7 cellular contexts compared by ENCODE assay signal in genomic region chr17:82287849-82288601, GRCh38. TPM values are rescaled to one million over a fixed set of nuclear protein-coding genes. Genes with fewer than 3 reads are reported as not detected.
DNase-seq lines count a peak whose midpoint lies in the region; ATAC-seq and TF ChIP-seq lines count a peak whose summit lies in the region.

No MANE protein-coding gene starts in this region.

- in situ Hi-C loops in IMR-90 (cut with MboI; ENCODE audit: low sequenced_read_pairs) = no loop called here

- H4K91ac ChIP-seq in IMR-90 (ENCODE audit: insufficient read depth, low read depth, low read length) = peak overlapping the region; percentile 79

- no peaks in the 10 kb centered on the region for H3K36me3 ChIP-seq in IMR-90 (ENCODE audit: control insufficient read depth, insufficient read depth, low read length)
- H3K36me3 ChIP-seq in RWPE2 (ENCODE audit: low read depth) = no peaks in the 10 kb centered on the region
- no peaks in the 10 kb centered on the region for H3K36me3 ChIP-seq in thyroid gland

- peak overlapping the region; percentile 12 for H4K5ac ChIP-seq in IMR-90 (ENCODE audit: low read depth, low read length)

- H3K14ac ChIP-seq in IMR-90 (replicated peaks; ENCODE audit: low read depth, low read length) = peak overlapping the region; percentile 98

- peak overlapping the region; percentile 43 for H3K18ac ChIP-seq in IMR-90 (ENCODE audit: low read depth, low read length)

- peak overlapping the region; percentile 13 for H3K4me2 ChIP-seq in IMR-90 (ENCODE audit: low read depth, low read length)

- H3K9me1 ChIP-seq in IMR-90 (ENCODE audit: insufficient read depth, low read length) = peaks cover 21% of the 10 kb centered on the region

- H3K79me1 ChIP-seq in IMR-90 (ENCODE audit: low read depth in 1 of 2, low read length in 2 of 2) = peaks cover 0 to 27% of the 10 kb centered on the region in 2 experiments; a peak in 2 of 4 replicates

- H2BK20ac ChIP-seq in IMR-90 (ENCODE audit: low read depth, low read length) = peak overlapping the region; percentile 90

- no peak; the same call in 1 of the 2 replicates for TF ChIP-seq RAD21 in IMR-90 (IDR thresholded peaks at IDR 0.05; ENCODE audit: low read length)

- H3K4me1 ChIP-seq in IMR-90 (ENCODE audit: control insufficient read depth, insufficient read depth, low read length) = peaks cover 24% of the 10 kb centered on the region
- peaks cover 53% of the 10 kb centered on the region for H3K4me1 ChIP-seq in RWPE2 (ENCODE audit: insufficient read depth, poor library complexity, severe bottlenecking)
- peaks cover 21 to 25% of the 10 kb centered on the region in 2 donors for H3K4me1 ChIP-seq in thyroid gland

- TF ChIP-seq POLR2A in IMR-90 (IDR thresholded peaks at IDR 0.05; ENCODE audit: low read depth, low read length) (no peak), thyroid gland (IDR thresholded peaks at IDR 0.05) (no peak)

- H2BK120ac ChIP-seq in IMR-90 (ENCODE audit: low read depth, low read length) = peak overlapping the region; percentile 89

- peak; percentile 27 for ATAC-seq in IMR-90 (ENCODE audit: low read depth)
- peak; percentile 55 for ATAC-seq in RWPE2 (ENCODE audit: low read depth)
- no peak for ATAC-seq in HG02623 (IDR thresholded peaks at IDR 0.05; ENCODE audit: unreplicated experiment)

- CTCF ChIA-PET in IMR-90 (lab: Yijun Ruan, JAX) = no interaction called here

- H2AK5ac ChIP-seq in IMR-90 (ENCODE audit: low read depth, low read length) = peak overlapping the region; percentile 99

- peak overlapping the region; percentile 79 for H2AFZ ChIP-seq in IMR-90 (replicated peaks; ENCODE audit: low read length, poor library complexity)

- 60% methylated on average over 7 of the region's 17 CpGs; no CpG with 5 or more reads in 1 of the 2 experiments for WGBS in IMR-90 (ENCODE audit: extremely low coverage in 2 of 2, insufficient read length in 1 of 2), 2 experiments
- WGBS in thyroid gland, 2 donors = 75 to 83% methylated on average over 17 of the region's 17 CpGs

- peak overlapping the region; percentile 17 for H2BK15ac ChIP-seq in IMR-90 (ENCODE audit: low read depth, low read length)

- POLR2A ChIA-PET in IMR-90 (lab: Charles Lee; ENCODE audit: unreplicated experiment) = no interaction called here

- no peak for TF ChIP-seq CTCF in IMR-90 (conservative IDR thresholded peaks at IDR 0.05; ENCODE audit: low read depth, low read length)
- no peak for TF ChIP-seq CTCF in RWPE2 (IDR thresholded peaks at IDR 0.05; ENCODE audit: poor library complexity, severe bottlenecking)
- TF ChIP-seq CTCF in thyroid gland (IDR thresholded peaks at IDR 0.05) = no peak

- intact Hi-C loops in IMR-90 (cut with micrococcal nuclease) = no loop called here
- intact Hi-C loops in thyroid gland (cut with DNase I) = no loop called here

- peak overlapping the region; percentile 7 to 81; a peak in 3 of 4 replicates for H4K8ac ChIP-seq in IMR-90 (ENCODE audit: low read depth in 2 of 2, low read length in 2 of 2)

- H3K4me3 ChIP-seq in IMR-90 (ENCODE audit: insufficient read depth, low read depth, low read length) = no peak overlapping the region
- no peak overlapping the region for H3K4me3 ChIP-seq in RWPE2 (ENCODE audit: severe bottlenecking)
- H3K4me3 ChIP-seq in thyroid gland (replicated peaks in 1 of 3) = no peak overlapping the region

- H3K27me3 ChIP-seq in IMR-90 (ENCODE audit: control insufficient read depth, insufficient read depth, low read length) (no peaks in the 10 kb centered on the region), RWPE2 (ENCODE audit: insufficient read depth, poor library complexity, severe bottlenecking) (no peaks in the 10 kb centered on the region), thyroid gland (no peaks in the 10 kb centered on the region)

- H3K56ac ChIP-seq in IMR-90 (ENCODE audit: extremely low read depth, insufficient read depth, low read length) = peak overlapping the region; percentile 49; the same call in 1 of the 2 replicates

- DNase-seq in IMR-90 (peak; percentile 74), RWPE2 (ENCODE audit: low spot score) (peak; percentile 96), glomerular endothelial cell (ENCODE audit: extremely low read depth, low read depth, low spot score) (peak; percentile 60), thyroid gland (no peak), globus pallidus (ENCODE audit: low spot score) (no peak), NCI-H2081 treated with DMSO at 0.1 percent for 48 hours (lab: John Stamatoyannopoulos, UW) (no peak)

- peak overlapping the region; percentile 29 for H3K23ac ChIP-seq in IMR-90 (ENCODE audit: low read depth, low read length)

- peak overlapping the region; percentile 27; the same call in 1 of the 2 replicates for H3K9ac ChIP-seq in IMR-90 (ENCODE audit: low read depth, low read length)

- dilution Hi-C loops in IMR-90 (cut with HindIII; ENCODE audit: low sequenced_read_pairs, unreplicated experiment) = no loop called here

- no peaks in the 10 kb centered on the region for H3K9me3 ChIP-seq in IMR-90 (ENCODE audit: control insufficient read depth, insufficient read depth, low read length)
- H3K9me3 ChIP-seq in RWPE2 (ENCODE audit: severe bottlenecking) = no peaks in the 10 kb centered on the region
- no peaks in the 10 kb centered on the region for H3K9me3 ChIP-seq in thyroid gland

- peak overlapping the region; percentile 79 for H2AK9ac ChIP-seq in IMR-90 (replicated peaks; ENCODE audit: low read depth, low read length, poor library complexity)

- H3K4ac ChIP-seq in IMR-90 (ENCODE audit: low read depth, low read length) = peak overlapping the region; percentile 94

- peak overlapping the region; percentile 95 for H2BK5ac ChIP-seq in IMR-90 (ENCODE audit: low read depth, low read length, poor library complexity, severe bottlenecking)

- peak overlapping the region; percentile 86 for H3K27ac ChIP-seq in IMR-90 (ENCODE audit: insufficient read depth, low read length)
- peak overlapping the region; percentile 99 for H3K27ac ChIP-seq in RWPE2 (ENCODE audit: poor library complexity, severe bottlenecking)
- peak overlapping the region; percentile 49 to 75 (median 49) for H3K27ac ChIP-seq in thyroid gland

- no TSS peak for BruUV-seq in IMR-90 (replicated peaks; lab: Mats Ljungman, UMichigan)

- H4K20me1 ChIP-seq in IMR-90 (ENCODE audit: insufficient read depth, low read length) = peaks cover 10% of the 10 kb centered on the region; the same call in 1 of the 2 replicates

TF ChIP-seq in IMR-90, 13 proteins besides CTCF, POLR2A, EP300 and RAD21:
- TF ChIP-seq CHD1 (IDR thresholded peaks at IDR 0.05; ENCODE audit: low read depth, low read length) = 0 out of 2 replicates have a peak, but pooled peaks have one; percentile 60
- no peak for TF ChIP-seq MXI1 (IDR thresholded peaks at IDR 0.05; ENCODE audit: borderline replicate concordance, low read depth, low read length)
- TF ChIP-seq BHLHE40 (IDR thresholded peaks at IDR 0.05; ENCODE audit: low read depth, low read length) = peak; percentile 69; the same call in 1 of the 2 replicates
- no peak for TF ChIP-seq RCOR1 (IDR thresholded peaks at IDR 0.05; ENCODE audit: insufficient replicate concordance, low read length)
- no peak for TF ChIP-seq RFX5 (IDR thresholded peaks at IDR 0.05; ENCODE audit: low read depth, low read length)
- TF ChIP-seq FOS (IDR thresholded peaks at IDR 0.05; ENCODE audit: low read depth, low read length) = peak; percentile 67
- TF ChIP-seq, protein P1, sequence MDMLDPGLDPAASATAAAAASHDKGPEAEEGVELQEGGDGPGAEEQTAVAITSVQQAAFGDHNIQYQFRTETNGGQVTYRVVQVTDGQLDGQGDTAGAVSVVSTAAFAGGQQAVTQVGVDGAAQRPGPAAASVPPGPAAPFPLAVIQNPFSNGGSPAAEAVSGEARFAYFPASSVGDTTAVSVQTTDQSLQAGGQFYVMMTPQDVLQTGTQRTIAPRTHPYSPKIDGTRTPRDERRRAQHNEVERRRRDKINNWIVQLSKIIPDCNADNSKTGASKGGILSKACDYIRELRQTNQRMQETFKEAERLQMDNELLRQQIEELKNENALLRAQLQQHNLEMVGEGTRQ (IDR thresholded peaks at IDR 0.05; ENCODE audit: low read depth, low read length) = peak; percentile 98

RNA-seq across cellular contexts. Expression of gene CSNK1D, which starts 14.5 kb away (rescaled TPM):
- total RNA-seq in IMR-90 (2012; rRNA removed) (38.3 and 47.1 TPM in 2 replicates), glomerular endothelial cell (84.6 and 88.0 TPM in 2 replicates), thyroid gland (10 to 100 TPM; 47.3 to 91.2 (median 88.7) TPM)
- polyA plus RNA-seq in IMR-90 (2012; rRNA removed) = 144 and 186 TPM in 2 replicates
- polyA plus RNA-seq in IMR-90 (2012; cell fraction: cytosol; rRNA removed) = 131 and 159 TPM in 2 replicates
- polyA plus RNA-seq in IMR-90 (2012; cell fraction: nucleus; rRNA removed; ENCODE audit: low replicate concordance) = 373 and 817 TPM in 2 replicates

RNA-seq across cellular contexts. Expression of gene CD7, which starts 29.4 kb away (rescaled TPM):
- total RNA-seq in IMR-90 (2012; rRNA removed) (not detected in 2 replicates), glomerular endothelial cell (not detected in 2 replicates), thyroid gland (1 to 10 TPM in 2 of 4 donors, under 1 TPM in 1, not detected in 1; 0.45 to 3.0 (median 2.5) TPM)
- not detected in 2 replicates for polyA plus RNA-seq in IMR-90 (2012; rRNA removed)
- polyA plus RNA-seq in IMR-90 (2012; cell fraction: cytosol; rRNA removed) = 0.18 TPM in 1 of 2 replicates, not detected in the other
- polyA plus RNA-seq in IMR-90 (2012; cell fraction: nucleus; rRNA removed; ENCODE audit: low replicate concordance) = 0.12 and 0.16 TPM in 2 replicates

RNA-seq across cellular contexts. Expression of gene SECTM1, which starts 45.5 kb away (rescaled TPM):
- total RNA-seq in IMR-90 (2012; rRNA removed) (1.7 and 2.3 TPM in 2 replicates), glomerular endothelial cell (1.1 and 2.7 TPM in 2 replicates), thyroid gland (10 to 100 TPM in 1 of 4 donors, 1 to 10 TPM in 3; 4.1 to 15.3 (median 5.1) TPM)
- 4.4 and 5.2 TPM in 2 replicates for polyA plus RNA-seq in IMR-90 (2012; rRNA removed)
- 4.9 and 10.8 TPM in 2 replicates for polyA plus RNA-seq in IMR-90 (2012; cell fraction: cytosol; rRNA removed)
- polyA plus RNA-seq in IMR-90 (2012; cell fraction: nucleus; rRNA removed; ENCODE audit: low replicate concordance) = 1.2 and 2.4 TPM in 2 replicates

RNA-seq across cellular contexts. Expression of gene SLC16A3, which starts 59.2 kb away (rescaled TPM):
- total RNA-seq in IMR-90 (2012; rRNA removed) (49.1 and 49.7 TPM in 2 replicates), glomerular endothelial cell (151 and 170 TPM in 2 replicates), thyroid gland (10 to 100 TPM; 42.1 to 75.5 (median 44.2) TPM)
- polyA plus RNA-seq in IMR-90 (2012; rRNA removed) = 181 and 204 TPM in 2 replicates
- polyA plus RNA-seq in IMR-90 (2012; cell fraction: cytosol; rRNA removed) = 128 and 499 TPM in 2 replicates
- 77.3 and 325 TPM in 2 replicates for polyA plus RNA-seq in IMR-90 (2012; cell fraction: nucleus; rRNA removed; ENCODE audit: low replicate concordance)

Comparison
In these comparisons a context has a peak if more than half of its experiments do, and no peak if none do; other contexts are left out.
1. DNase-seq: peak in IMR-90 (single experiment), RWPE2 (single experiment) and glomerular endothelial cell (single experiment); none in thyroid gland (0 of 2), globus pallidus (single experiment) and NCI-H2081 treated with DMSO at 0.1 percent for 48 hours (single experiment).
2. H3K27ac ChIP-seq: peak in every context shown above with its lines; median percentile 99 in RWPE2; 86 in IMR-90; 49 in thyroid gland.